19 cellular contexts compared by ENCODE assay signal in the genomic region with DNA sequence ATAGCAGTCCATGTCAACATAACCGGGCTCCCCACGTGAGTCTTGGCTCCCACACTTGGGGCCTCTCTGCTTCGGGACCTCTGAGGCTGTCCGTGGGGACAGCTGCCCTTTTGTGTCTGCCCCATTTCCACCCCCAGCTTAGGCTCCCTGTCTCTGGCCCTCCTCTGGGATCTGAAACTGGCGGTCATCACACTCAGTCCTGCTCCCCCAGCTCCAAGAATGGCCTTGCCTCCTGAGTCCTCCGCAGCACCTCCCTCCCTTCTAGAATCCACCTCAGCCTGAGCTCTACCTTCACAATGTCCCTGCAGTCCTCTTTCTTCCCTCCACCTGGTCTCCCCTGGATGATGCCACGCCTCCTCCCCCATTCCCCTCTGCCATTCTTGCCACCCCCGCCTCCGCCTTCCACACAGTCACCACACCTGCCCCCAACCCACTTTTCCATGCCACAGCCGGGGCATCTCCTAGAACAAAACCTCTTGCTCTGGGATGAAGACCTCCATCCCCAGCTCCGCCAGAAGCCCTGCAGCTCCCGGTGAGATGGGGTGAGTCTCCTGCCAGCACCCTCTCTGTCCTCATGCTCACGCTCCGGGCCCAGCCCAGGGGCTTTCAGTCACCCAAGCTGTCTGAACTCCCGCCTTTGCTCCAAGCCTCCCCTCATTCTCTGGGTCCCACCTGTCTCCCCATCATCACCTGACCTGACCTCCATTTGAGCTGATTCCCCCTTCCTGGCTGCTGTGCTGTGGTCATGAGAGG. TPM values are rescaled to one million over a fixed set of nuclear protein-coding genes. Genes with fewer than 3 reads are reported as not detected.
A peak's percentile ranks its signal among the peaks of the same experiment; 100 is the strongest.
DNase-seq lines count a peak whose midpoint lies in the region; ATAC-seq, FAIRE-seq and TF ChIP-seq lines count a peak whose summit lies in the region.
"Had no signal": no experiment of that assay in that cellular context is flagged by ENCODE, and none has a peak within 500 bp of the region (broad histone marks: within the 10 kb centered on the region; RNA-seq: fewer than 3 reads in every experiment).

No MANE protein-coding gene starts in this region.

- H3K27ac Mint-ChIP-seq in neural progenitor cell, result peak overlapping the region; percentile 60
- H3K27ac Mint-ChIP-seq in endodermal cell, result no peak overlapping the region

- POLR2A ChIA-PET in HepG2 (lab: Yijun Ruan, JAX), result interaction anchor here (0.8 to 1.8 kb wide), 5 partner anchors 8 to 41 kb away, joined by 3 to 10 read pairs (median 6); partner anchors contain the start of gene CHST13

- intact Hi-C loops in HepG2 (cut with micrococcal nuclease; ENCODE audit: unreplicated experiment), result loop anchor here (5.0 kb wide), 1 partner anchor 35 kb away; the partner anchor contains the start of gene UROC1

- H3K79me2 ChIP-seq in HepG2 (ENCODE audit: insufficient read depth, low read length) (no peaks in the 10 kb centered on the region), neural progenitor cell (ENCODE audit: low read depth) (no peaks in the 10 kb centered on the region)

- H3K36me3 ChIP-seq in NT2/D1 (ENCODE audit: insufficient read depth, insufficient read length, low read length), result no peaks in the 10 kb centered on the region
- H3K36me3 ChIP-seq in RWPE2 (ENCODE audit: low read depth), result no peaks in the 10 kb centered on the region
- no peaks in the 10 kb centered on the region for H3K36me3 ChIP-seq in HepG2 (replicated peaks in 1 of 2; ENCODE audit: control insufficient read depth in 1 of 2, insufficient read depth in 2 of 2, low read length in 2 of 2)
- no peaks in the 10 kb centered on the region for H3K36me3 ChIP-seq in neural progenitor cell
- no peaks in the 10 kb centered on the region for H3K36me3 ChIP-seq in endodermal cell (ENCODE audit: control insufficient read depth, insufficient read depth, low read length)
- H3K36me3 ChIP-seq: BE2C, HAP-1 had no signal

- H4K20me1 ChIP-seq in HepG2 (ENCODE audit: insufficient read depth, low read length), result no peaks in the 10 kb centered on the region
- H4K20me1 ChIP-seq in neural progenitor cell (ENCODE audit: low read depth), result no peaks in the 10 kb centered on the region

- H2AFZ ChIP-seq in HepG2 (ENCODE audit: low read length) (no peak overlapping the region), neural progenitor cell (replicated peaks) (no peak overlapping the region)

- H3K9me3 Mint-ChIP-seq in neural progenitor cell, result no peaks in the 10 kb centered on the region
- H3K9me3 Mint-ChIP-seq in endodermal cell, result no peaks in the 10 kb centered on the region
- H3K9me3 Mint-ChIP-seq: CD4-positive, CD25-positive, alpha-beta regulatory T cell; CD8-positive, alpha-beta memory T cell had no signal

- H3K4me3 ChIP-seq in NT2/D1 (ENCODE audit: insufficient read length, low read depth) (no peak overlapping the region), RWPE2 (ENCODE audit: severe bottlenecking) (no peak overlapping the region), HepG2 (replicated peaks in 1 of 3; ENCODE audit: insufficient read depth in 1 of 3, low read depth in 2 of 3, low read length in 3 of 3) (peak overlapping the region in 1 of 3 experiments; percentile 49; a peak in 1 of 6 replicates), neural progenitor cell (no peak overlapping the region), endodermal cell (ENCODE audit: low read length) (no peak overlapping the region)
- H3K4me3 ChIP-seq: HAP-1 had no signal

- no peak overlapping the region for H3K27ac ChIP-seq in RWPE2 (ENCODE audit: poor library complexity, severe bottlenecking)
- H3K27ac ChIP-seq in HepG2 (ENCODE audit: extremely low read length, insufficient read depth, low read length), result no peak overlapping the region
- no peak overlapping the region for H3K27ac ChIP-seq in neural progenitor cell
- no peak overlapping the region for H3K27ac ChIP-seq in endodermal cell (ENCODE audit: low read depth, low read length)

- FAIRE-seq in HepG2 (lab: Jason Lieb, UNC), result no peak
- FAIRE-seq: A204.1, G401.6, GM12891, GM18507 had no signal

- peak overlapping the region; percentile 17 for H3K9ac ChIP-seq in NT2/D1 (ENCODE audit: insufficient read length, low read depth)
- 0 out of 2 replicates have a peak overlapping the region, but pooled peaks have one; percentile 9 for H3K9ac ChIP-seq in HepG2 (ENCODE audit: insufficient read depth, low read depth, low read length)
- H3K9ac ChIP-seq in neural progenitor cell, result no peak overlapping the region
- H3K9ac ChIP-seq in endodermal cell (ENCODE audit: extremely low read depth, low read length, poor library complexity, severe bottlenecking), result no peak overlapping the region

- TF ChIP-seq CTCF in RWPE2 (IDR thresholded peaks at IDR 0.05; ENCODE audit: poor library complexity, severe bottlenecking), result no peak
- TF ChIP-seq CTCF in HepG2 (CRISPR knock-in tag; IDR thresholded peaks at IDR 0.05), result no peak
- no peak for TF ChIP-seq CTCF in neural progenitor cell (IDR thresholded peaks at IDR 0.05)
- TF ChIP-seq CTCF in endodermal cell (conservative IDR thresholded peaks at IDR 0.05), result no peak
- TF ChIP-seq CTCF in GM13976 (IDR thresholded peaks at IDR 0.05; ENCODE audit: borderline replicate concordance, control extremely low read depth, extremely low read depth, insufficient read depth, missing control alignments), result no peak

- DNase-seq in NT2/D1 (ENCODE audit: low read depth, low spot score) (no peak), RWPE2 (ENCODE audit: low spot score) (peak; percentile 38), HepG2 (ENCODE audit: low spot score) (no peak), neural progenitor cell (ENCODE audit: low spot score) (no peak), NAMALWA (ENCODE audit: low spot score) (no peak), endodermal cell (no peak), GM13976 (ENCODE audit: low spot score) (no peak)
- DNase-seq: ACHN; CD4-positive, CD25-positive, alpha-beta regulatory T cell; CD8-positive, alpha-beta memory T cell; COR-L47 had no signal

- H3K36me3 Mint-ChIP-seq in neural progenitor cell, result no peaks in the 10 kb centered on the region
- no peaks in the 10 kb centered on the region for H3K36me3 Mint-ChIP-seq in endodermal cell (ENCODE audit: low read depth)
- H3K36me3 Mint-ChIP-seq: CD4-positive, CD25-positive, alpha-beta regulatory T cell; CD8-positive, alpha-beta memory T cell had no signal

- peak overlapping the region; percentile 60 for H3K4me2 ChIP-seq in HepG2 (ENCODE audit: low read depth, low read length)
- H3K4me2 ChIP-seq in neural progenitor cell, result no peak overlapping the region

- TF ChIP-seq POLR2A in HepG2 (IDR thresholded peaks at IDR 0.05; ENCODE audit: insufficient read depth in 1 of 2, low read depth in 2 of 2, low read length in 2 of 2), result no peak

- H3K27me3 ChIP-seq in NT2/D1 (ENCODE audit: insufficient read depth, insufficient read length) (no peaks in the 10 kb centered on the region), RWPE2 (ENCODE audit: insufficient read depth, poor library complexity, severe bottlenecking) (no peaks in the 10 kb centered on the region), HepG2 (ENCODE audit: control insufficient read depth in 1 of 2, insufficient read depth in 2 of 2, low read length in 2 of 2) (no peaks in the 10 kb centered on the region), neural progenitor cell (no peaks in the 10 kb centered on the region), endodermal cell (ENCODE audit: control insufficient read depth, insufficient read depth, low read length, poor library complexity, severe bottlenecking) (no peaks in the 10 kb centered on the region)
- H3K27me3 ChIP-seq: BE2C had no signal

- no TSS peak for BruUV-seq in HepG2 (replicated peaks; lab: Mats Ljungman, UMichigan)

- H3F3A ChIP-seq in neural progenitor cell (ENCODE audit: low read depth), result no peaks in the 10 kb centered on the region

- no peak for TF ChIP-seq RAD21 in HepG2 (CRISPR knock-in tag; IDR thresholded peaks at IDR 0.05)

- H3K4me1 Mint-ChIP-seq in neural progenitor cell (peaks cover 33% of the 10 kb centered on the region), endodermal cell (peaks cover 8% of the 10 kb centered on the region)

- in situ Hi-C loops in HepG2 (cut with HindIII; ENCODE audit: extremely low pct_ligation_motif_present, low pct_unique_long_range_greater_than_20kb), result no loop called here
- in situ Hi-C loops in GM13976 (cut with MboI; ENCODE audit: low sequenced_read_pairs, unreplicated experiment), result no loop called here

- 82% methylated on average over 12 of the region's 15 CpGs for WGBS in HepG2 (ENCODE audit: low lambda C conversion rate)
- WGBS in endodermal cell (ENCODE audit: insufficient coverage in 1 of 2, insufficient read length in 1 of 2), 2 experiments, result 84 to 87% methylated on average over 11 to 15 of the region's 15 CpGs

- H3K4me3 Mint-ChIP-seq in neural progenitor cell (no peak overlapping the region), endodermal cell (no peak overlapping the region)
- H3K4me3 Mint-ChIP-seq: CD8-positive, alpha-beta memory T cell had no signal

- H3K27me3 Mint-ChIP-seq in neural progenitor cell (ENCODE audit: insufficient read depth, low read depth) (peaks cover 7% of the 10 kb centered on the region), endodermal cell (ENCODE audit: insufficient read depth) (no peaks in the 10 kb centered on the region)

- H3K4me1 ChIP-seq in NT2/D1 (ENCODE audit: insufficient read depth, insufficient read length) (peaks cover 17% of the 10 kb centered on the region), RWPE2 (ENCODE audit: insufficient read depth, poor library complexity, severe bottlenecking) (peaks cover 11% of the 10 kb centered on the region), HepG2 (ENCODE audit: insufficient read depth, low read length) (peaks cover 98% of the 10 kb centered on the region), neural progenitor cell (no peaks in the 10 kb centered on the region), endodermal cell (ENCODE audit: control insufficient read depth, insufficient read depth, low read length) (no peaks in the 10 kb centered on the region)

- no peak for ATAC-seq in RWPE2 (ENCODE audit: low read depth)
- ATAC-seq in HepG2, result no peak
- ATAC-seq in GM21786 (IDR thresholded peaks at IDR 0.05; ENCODE audit: unreplicated experiment), result no peak

- no peak for TF ChIP-seq EP300 in HepG2 (IDR thresholded peaks at IDR 0.05; ENCODE audit: low read depth in 2 of 2, low read length in 2 of 2)
- TF ChIP-seq EP300 in HepG2 (CRISPR knock-in tag; IDR thresholded peaks at IDR 0.05; ENCODE audit: borderline replicate concordance), result no peak

- CTCF ChIA-PET in HepG2 (lab: Yijun Ruan, JAX; ENCODE audit: low intra/inter-chr PET ratio, low total read pairs), result no interaction called here

- no peaks in the 10 kb centered on the region for H3K9me3 ChIP-seq in NT2/D1 (ENCODE audit: insufficient read depth, low read length)
- no peaks in the 10 kb centered on the region for H3K9me3 ChIP-seq in RWPE2 (ENCODE audit: severe bottlenecking)
- H3K9me3 ChIP-seq in HepG2 (ENCODE audit: low read length), result no peaks in the 10 kb centered on the region
- H3K9me3 ChIP-seq in neural progenitor cell (ENCODE audit: low read depth), result no peaks in the 10 kb centered on the region
- H3K9me3 ChIP-seq in endodermal cell (ENCODE audit: control insufficient read depth, low read length), result no peaks in the 10 kb centered on the region
- H3K9me3 ChIP-seq: BE2C, HAP-1 had no signal

RNA-seq across cellular contexts. Expression of gene ZXDC, which starts 7.0 kb away (rescaled TPM):
- 14.7 and 21.2 TPM in 2 replicates for total RNA-seq in HepG2 (2016; rRNA removed; fragmentation: Illumina TruSeq; extraction: Trizol)
- 3.8 and 5.1 TPM in 2 replicates for total RNA-seq in HepG2 (2016; cell fraction: cytosol; rRNA removed; fragmentation: Illumina TruSeq; extraction: Trizol; ENCODE audit: low read depth)
- total RNA-seq in HepG2 (2016; cell fraction: insoluble cytoplasmic fraction; rRNA removed; fragmentation: Illumina TruSeq; extraction: Trizol), result 14.1 and 20.6 TPM in 2 replicates
- 8.3 and 8.6 TPM in 2 replicates for total RNA-seq in HepG2 (2016; cell fraction: membrane; rRNA removed; fragmentation: Illumina TruSeq; extraction: Trizol)
- total RNA-seq in HepG2 (2016; cell fraction: nucleus; rRNA removed; fragmentation: Illumina TruSeq; extraction: Trizol), result 34.2 and 37.1 TPM in 2 replicates
- 17.6 and 22.1 TPM in 2 replicates for polyA plus RNA-seq in HepG2 (2011; rRNA removed)
- polyA plus RNA-seq in HepG2 (2011; cell fraction: cytosol; rRNA removed), result 11.0 and 12.5 TPM in 2 replicates
- 66.1 and 66.9 TPM in 2 replicates for polyA plus RNA-seq in HepG2 (2011; cell fraction: nucleus; rRNA removed)
- polyA plus RNA-seq in HepG2 (2012), result 15.7 and 19.2 TPM in 2 replicates
- polyA plus RNA-seq in HepG2 (2016; cell fraction: cytosol; fragmentation: Illumina TruSeq; extraction: Trizol; ENCODE audit: low read depth), result 1.2 TPM in 2 replicates
- 9.6 and 12.3 TPM in 2 replicates for polyA plus RNA-seq in HepG2 (2016; cell fraction: insoluble cytoplasmic fraction; fragmentation: Illumina TruSeq; extraction: Trizol; ENCODE audit: low read depth)
- 2.8 TPM in 2 replicates for polyA plus RNA-seq in HepG2 (2016; cell fraction: membrane; fragmentation: Illumina TruSeq; extraction: Trizol; ENCODE audit: low read depth)
- 46.7 and 52.0 TPM in 2 replicates for polyA plus RNA-seq in HepG2 (2016; cell fraction: nucleus; fragmentation: Illumina TruSeq; extraction: Trizol; ENCODE audit: insufficient read depth, low read depth)
- polyA minus RNA-seq in HepG2 (2011; rRNA and poly(A)+ RNA removed; ENCODE audit: low replicate concordance), result 30.7 and 49.9 TPM in 2 replicates
- 19.2 and 20.2 TPM in 2 replicates for polyA minus RNA-seq in HepG2 (2011; cell fraction: cytosol; rRNA and poly(A)+ RNA removed)
- polyA minus RNA-seq in HepG2 (2011; cell fraction: nucleus; rRNA and poly(A)+ RNA removed), result 69.8 and 75.6 TPM in 2 replicates
- 12.4 and 22.3 TPM in 2 replicates for total RNA-seq in neural progenitor cell (ENCODE audit: low replicate concordance)
- 10 to 100 TPM; 30.5 to 31.6 TPM for total RNA-seq in endodermal cell
- polyA plus RNA-seq in endodermal cell (2013, experiment 1 of 2), result 22.5 TPM
- polyA plus RNA-seq in endodermal cell (2013, experiment 2 of 2), result 21.5 TPM

RNA-seq across cellular contexts. Expression of gene UROC1, which starts 34.9 kb away (rescaled TPM):
- 0.71 and 0.74 TPM in 2 replicates for total RNA-seq in HepG2 (2016; rRNA removed; fragmentation: Illumina TruSeq; extraction: Trizol)
- 0.09 TPM in 1 of 2 replicates, not detected in the other for total RNA-seq in HepG2 (2016; cell fraction: cytosol; rRNA removed; fragmentation: Illumina TruSeq; extraction: Trizol; ENCODE audit: low read depth)
- 0.39 and 0.97 TPM in 2 replicates for total RNA-seq in HepG2 (2016; cell fraction: insoluble cytoplasmic fraction; rRNA removed; fragmentation: Illumina TruSeq; extraction: Trizol)
- 0.24 and 0.25 TPM in 2 replicates for total RNA-seq in HepG2 (2016; cell fraction: membrane; rRNA removed; fragmentation: Illumina TruSeq; extraction: Trizol)
- total RNA-seq in HepG2 (2016; cell fraction: nucleus; rRNA removed; fragmentation: Illumina TruSeq; extraction: Trizol), result 0.69 and 0.87 TPM in 2 replicates
- 1.3 and 2.0 TPM in 2 replicates for polyA plus RNA-seq in HepG2 (2011; rRNA removed)
- polyA plus RNA-seq in HepG2 (2011; cell fraction: cytosol; rRNA removed), result 0.65 and 0.95 TPM in 2 replicates
- polyA plus RNA-seq in HepG2 (2011; cell fraction: nucleus; rRNA removed), result 6.6 and 8.2 TPM in 2 replicates
- 1.1 and 2.5 TPM in 2 replicates for polyA plus RNA-seq in HepG2 (2012)
- polyA plus RNA-seq in HepG2 (2016; cell fraction: cytosol; fragmentation: Illumina TruSeq; extraction: Trizol; ENCODE audit: low read depth), result 0.12 and 0.17 TPM in 2 replicates
- 0.78 and 0.88 TPM in 2 replicates for polyA plus RNA-seq in HepG2 (2016; cell fraction: insoluble cytoplasmic fraction; fragmentation: Illumina TruSeq; extraction: Trizol; ENCODE audit: low read depth)
- polyA plus RNA-seq in HepG2 (2016; cell fraction: membrane; fragmentation: Illumina TruSeq; extraction: Trizol; ENCODE audit: low read depth), result 0.21 and 0.22 TPM in 2 replicates
- 2.7 and 2.8 TPM in 2 replicates for polyA plus RNA-seq in HepG2 (2016; cell fraction: nucleus; fragmentation: Illumina TruSeq; extraction: Trizol; ENCODE audit: insufficient read depth, low read depth)
- 2.2 TPM in 1 of 2 replicates, not detected in the other for polyA minus RNA-seq in HepG2 (2011; rRNA and poly(A)+ RNA removed; ENCODE audit: low replicate concordance)
- 0.53 and 0.59 TPM in 2 replicates for polyA minus RNA-seq in HepG2 (2011; cell fraction: cytosol; rRNA and poly(A)+ RNA removed)
- polyA minus RNA-seq in HepG2 (2011; cell fraction: nucleus; rRNA and poly(A)+ RNA removed), result 0.75 and 1.2 TPM in 2 replicates
- not detected in 2 replicates for total RNA-seq in neural progenitor cell (ENCODE audit: low replicate concordance)
- total RNA-seq in endodermal cell, result not detected
- not detected for polyA plus RNA-seq in endodermal cell (2013, experiment 1 of 2)
- not detected for polyA plus RNA-seq in endodermal cell (2013, experiment 2 of 2)
- total RNA-seq: CD4-positive, CD25-positive, alpha-beta regulatory T cell; CD8-positive, alpha-beta memory T cell; H4 had no signal
- polyA plus RNA-seq: CD4-positive, CD25-positive, alpha-beta regulatory T cell; CD8-positive, alpha-beta memory T cell had no signal

RNA-seq across cellular contexts. Expression of gene CHST13, which starts 41.3 kb away (rescaled TPM):
- total RNA-seq in HepG2 (2016; rRNA removed; fragmentation: Illumina TruSeq; extraction: Trizol) (16.1 and 43.1 TPM in 2 replicates), neural progenitor cell (ENCODE audit: low replicate concordance) (0.09 and 0.34 TPM in 2 replicates), endodermal cell (1 to 10 TPM; 1.6 to 6.7 TPM)
- total RNA-seq in HepG2 (2016; cell fraction: cytosol; rRNA removed; fragmentation: Illumina TruSeq; extraction: Trizol; ENCODE audit: low read depth), result 8.0 and 11.1 TPM in 2 replicates
- total RNA-seq in HepG2 (2016; cell fraction: insoluble cytoplasmic fraction; rRNA removed; fragmentation: Illumina TruSeq; extraction: Trizol), result 15.2 and 40.9 TPM in 2 replicates
- total RNA-seq in HepG2 (2016; cell fraction: membrane; rRNA removed; fragmentation: Illumina TruSeq; extraction: Trizol), result 18.0 and 22.7 TPM in 2 replicates
- total RNA-seq in HepG2 (2016; cell fraction: nucleus; rRNA removed; fragmentation: Illumina TruSeq; extraction: Trizol), result 29.6 and 33.9 TPM in 2 replicates
- 32.0 and 50.7 TPM in 2 replicates for polyA plus RNA-seq in HepG2 (2011; rRNA removed)
- polyA plus RNA-seq in HepG2 (2011; cell fraction: cytosol; rRNA removed), result 31.3 and 65.1 TPM in 2 replicates
- polyA plus RNA-seq in HepG2 (2011; cell fraction: nucleus; rRNA removed), result 65.1 and 66.5 TPM in 2 replicates
- 30.3 and 44.6 TPM in 2 replicates for polyA plus RNA-seq in HepG2 (2012)
- polyA plus RNA-seq in HepG2 (2016; cell fraction: cytosol; fragmentation: Illumina TruSeq; extraction: Trizol; ENCODE audit: low read depth), result 10.6 and 12.9 TPM in 2 replicates
- polyA plus RNA-seq in HepG2 (2016; cell fraction: insoluble cytoplasmic fraction; fragmentation: Illumina TruSeq; extraction: Trizol; ENCODE audit: low read depth), result 21.1 and 21.2 TPM in 2 replicates
- 18.9 and 20.1 TPM in 2 replicates for polyA plus RNA-seq in HepG2 (2016; cell fraction: membrane; fragmentation: Illumina TruSeq; extraction: Trizol; ENCODE audit: low read depth)
- polyA plus RNA-seq in HepG2 (2016; cell fraction: nucleus; fragmentation: Illumina TruSeq; extraction: Trizol; ENCODE audit: insufficient read depth, low read depth), result 72.0 and 85.3 TPM in 2 replicates
- polyA minus RNA-seq in HepG2 (2011; rRNA and poly(A)+ RNA removed; ENCODE audit: low replicate concordance), result 47.2 TPM in 1 of 2 replicates, not detected in the other
- 30.8 and 35.4 TPM in 2 replicates for polyA minus RNA-seq in HepG2 (2011; cell fraction: cytosol; rRNA and poly(A)+ RNA removed)
- polyA minus RNA-seq in HepG2 (2011; cell fraction: nucleus; rRNA and poly(A)+ RNA removed), result 5.7 and 6.3 TPM in 2 replicates
- 0.64 TPM for polyA plus RNA-seq in endodermal cell (2013, experiment 1 of 2)
- polyA plus RNA-seq in endodermal cell (2013, experiment 2 of 2), result 0.37 TPM
- total RNA-seq: CD4-positive, CD25-positive, alpha-beta regulatory T cell had no signal
- polyA plus RNA-seq: CD4-positive, CD25-positive, alpha-beta regulatory T cell; CD8-positive, alpha-beta memory T cell had no signal

Comparison
In these comparisons a context has a peak if more than half of its experiments do, and no peak if none do; other contexts are left out.
1. H3K9ac ChIP-seq: peak in NT2/D1 (single experiment) and HepG2 (single experiment); none in neural progenitor cell (single experiment) and endodermal cell (single experiment).